In the genomic region with DNA sequence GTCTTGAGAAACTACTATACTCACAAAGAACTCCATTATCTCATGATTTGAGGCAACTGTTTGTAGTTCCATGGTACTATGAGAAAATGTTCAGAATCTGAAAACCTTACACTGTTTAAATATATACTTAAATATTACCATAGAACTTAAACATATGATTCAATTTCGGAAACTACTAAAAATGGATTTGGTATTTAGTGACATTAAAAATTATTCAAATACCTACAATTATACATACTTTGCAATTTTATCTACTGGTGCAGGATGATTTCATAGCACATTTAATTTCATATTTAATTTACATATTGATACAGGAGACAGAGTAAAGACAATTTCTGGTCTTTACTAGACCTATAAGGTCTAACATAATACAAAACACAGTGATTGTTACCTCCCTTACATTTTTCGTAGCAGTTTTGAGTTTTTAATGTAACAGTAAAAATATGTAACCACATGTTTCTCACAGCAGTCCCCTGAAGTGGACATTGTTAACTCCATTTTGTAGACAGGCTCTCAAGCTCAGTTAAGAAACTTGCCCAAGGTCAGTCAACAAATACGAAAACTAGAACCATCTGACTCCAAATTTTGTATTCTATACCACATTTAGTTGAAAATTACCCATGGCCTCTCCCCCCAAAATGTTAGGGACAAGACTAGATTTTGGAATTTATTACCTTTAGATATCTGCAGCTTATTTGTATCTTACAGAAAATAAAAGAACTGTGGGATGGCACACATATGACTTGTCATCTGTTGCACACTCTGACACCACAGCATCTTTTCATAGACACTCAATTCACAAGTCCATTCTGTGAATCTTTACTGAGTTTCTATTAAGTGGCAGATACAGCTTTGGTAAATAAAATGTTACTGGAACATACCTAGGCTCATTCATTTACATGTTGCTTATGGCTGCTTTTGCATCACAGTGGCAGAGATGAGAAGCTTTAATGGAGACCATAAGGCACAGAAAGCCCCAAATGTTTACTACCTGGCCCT, we compare ENCODE assay signal across 20 cellular contexts. TPM values are rescaled to one million over a fixed set of nuclear protein-coding genes. Genes with fewer than 3 reads are reported as not detected.
DNase-seq lines count a peak whose midpoint lies in the region; ATAC-seq and TF ChIP-seq lines count a peak whose summit lies in the region.
"Had no signal": no experiment of that assay in that cellular context is flagged by ENCODE, and none has a peak within 500 bp of the region (broad histone marks: within the 10 kb centered on the region; RNA-seq: fewer than 3 reads in every experiment).

No MANE protein-coding gene starts in this region.

- no peak for TF ChIP-seq CTCF in WTC11 (IDR thresholded peaks at IDR 0.05)

- no peaks in the 10 kb centered on the region for H3K27me3 Mint-ChIP-seq in activated CD4-positive, alpha-beta T cell treated with anti-CD3 and anti-CD28 coated beads for 36 hours
- no peaks in the 10 kb centered on the region for H3K27me3 Mint-ChIP-seq in CD8-positive, alpha-beta memory T cell
- H3K27me3 Mint-ChIP-seq in WTC11 (ENCODE audit: low read depth) (no peaks in the 10 kb centered on the region), memory B cell (no peaks in the 10 kb centered on the region)

- H3K36me3 Mint-ChIP-seq in activated CD4-positive, alpha-beta T cell treated with anti-CD3 and anti-CD28 coated beads for 36 hours (ENCODE audit: low read depth) = peaks cover 12% of the 10 kb centered on the region
- peaks cover 4 to 25% (median 7%) of the 10 kb centered on the region in 3 donors for H3K36me3 Mint-ChIP-seq in CD8-positive, alpha-beta memory T cell
- H3K36me3 Mint-ChIP-seq in WTC11 (no peaks in the 10 kb centered on the region), memory B cell (peaks cover 5% of the 10 kb centered on the region)

- no peaks in the 10 kb centered on the region for H3K36me3 ChIP-seq in CD8-positive, alpha-beta memory T cell (ENCODE audit: insufficient read depth, low read length)

- H3K9me3 Mint-ChIP-seq in activated CD4-positive, alpha-beta T cell treated with anti-CD3 and anti-CD28 coated beads for 36 hours (ENCODE audit: low read depth) = no peaks in the 10 kb centered on the region
- no peaks in the 10 kb centered on the region for H3K9me3 Mint-ChIP-seq in CD8-positive, alpha-beta memory T cell
- H3K9me3 Mint-ChIP-seq in WTC11 (no peaks in the 10 kb centered on the region), memory B cell (no peaks in the 10 kb centered on the region)
- H3K9me3 Mint-ChIP-seq: CD8-positive, alpha-beta T cell; HFFc6 had no signal

- CTCF ChIA-PET in activated CD4-positive, alpha-beta T cell treated with anti-CD3 and anti-CD28 coated beads for 36 hours (lab: Charles Lee) = interaction anchor here (0.5 to 1.7 kb wide), 4 partner anchors 11 to 772 kb away, joined by 3 to 6 read pairs (median 5); no protein-coding TSS in a partner anchor
- CTCF ChIA-PET in CD8-positive, alpha-beta memory T cell (lab: Charles Lee) = no interaction called here
- CTCF ChIA-PET in WTC11 (lab: Charles Lee) = no interaction called here

- intact Hi-C loops in activated CD4-positive, alpha-beta T cell treated with anti-CD3 and anti-CD28 coated beads for 36 hours (cut with DNase I, micrococcal nuclease) = no loop called here

- H3K9me3 ChIP-seq in CD8-positive, alpha-beta memory T cell (ENCODE audit: low read length) = no peaks in the 10 kb centered on the region

- no peak overlapping the region for H3K4me3 ChIP-seq in CD8-positive, alpha-beta memory T cell (ENCODE audit: low read length)
- H3K4me3 ChIP-seq: PC-9 had no signal

- ATAC-seq in activated CD4-positive, alpha-beta T cell treated with anti-CD3 and anti-CD28 coated beads for 36 hours = peak; percentile 39
- no peak for ATAC-seq in WTC11
- no peak for ATAC-seq in memory B cell (ENCODE audit: low read depth)
- ATAC-seq in HG03139 (IDR thresholded peaks at IDR 0.05; ENCODE audit: unreplicated experiment) = no peak
- no peak for ATAC-seq in GM19467 (IDR thresholded peaks at IDR 0.05; ENCODE audit: unreplicated experiment)
- ATAC-seq: CD8-positive, alpha-beta T cell had no signal

- DNase-seq in activated CD4-positive, alpha-beta T cell treated with anti-CD3 and anti-CD28 coated beads for 36 hours = no peak
- no peak for DNase-seq in activated CD4-positive, alpha-beta T cell treated with anti-CD3 and anti-CD28 coated beads for 4 hours
- no peak for DNase-seq in CD8-positive, alpha-beta memory T cell
- DNase-seq in WTC11 (ENCODE audit: low spot score) (no peak), memory B cell (ENCODE audit: low spot score in 2 of 2) (no peak), NCI-H510A (lab: John Stamatoyannopoulos, UW) (no peak)
- DNase-seq: CD8-positive, alpha-beta T cell; DMS53; EL; HFFc6; Karpas-422; NCI-H1417 treated with DMSO at 0.1 percent for 48 hours; NCI-H1930; NCI-H345; NCI-H526; PC-9 had no signal

- POLR2A ChIA-PET in activated CD4-positive, alpha-beta T cell treated with anti-CD3 and anti-CD28 coated beads for 36 hours (lab: Charles Lee) = interaction anchor here (0.7 kb wide), 1 partner anchor 133 kb away, joined by 3 read pairs; no protein-coding TSS in a partner anchor
- POLR2A ChIA-PET in CD8-positive, alpha-beta memory T cell (lab: Charles Lee) = no interaction called here
- POLR2A ChIA-PET in WTC11 (lab: Charles Lee) = no interaction called here

- no peaks in the 10 kb centered on the region for H3K27me3 ChIP-seq in CD8-positive, alpha-beta memory T cell (ENCODE audit: insufficient read depth, low read length, poor library complexity, severe bottlenecking)

- H3K27ac ChIP-seq in CD8-positive, alpha-beta memory T cell (ENCODE audit: low read depth, low read length) = peak overlapping the region; percentile 28
- H3K27ac ChIP-seq: 22Rv1, HL-60, PC-9 had no signal

- H3K4me1 Mint-ChIP-seq in activated CD4-positive, alpha-beta T cell treated with anti-CD3 and anti-CD28 coated beads for 36 hours = peaks cover 56% of the 10 kb centered on the region
- peaks cover 60 to 79% (median 79%) of the 10 kb centered on the region in 3 donors for H3K4me1 Mint-ChIP-seq in CD8-positive, alpha-beta memory T cell
- peaks cover 43% of the 10 kb centered on the region for H3K4me1 Mint-ChIP-seq in WTC11
- H3K4me1 Mint-ChIP-seq in memory B cell = peaks cover 43% of the 10 kb centered on the region

- peaks cover 52% of the 10 kb centered on the region for H3K4me1 ChIP-seq in CD8-positive, alpha-beta memory T cell (ENCODE audit: insufficient read depth, low read length)

- H3K27ac Mint-ChIP-seq in activated CD4-positive, alpha-beta T cell treated with anti-CD3 and anti-CD28 coated beads for 36 hours = no peak overlapping the region
- H3K27ac Mint-ChIP-seq in CD8-positive, alpha-beta memory T cell = peak overlapping the region in 4 of 8 donors; percentile 31 to 61 (median 34)
- H3K27ac Mint-ChIP-seq in WTC11 (peak overlapping the region; percentile 71; the same call in 1 of the 2 replicates), memory B cell (peak overlapping the region; percentile 70)
- H3K27ac Mint-ChIP-seq: CD8-positive, alpha-beta T cell; HFFc6 had no signal

- H3K4me3 Mint-ChIP-seq in activated CD4-positive, alpha-beta T cell treated with anti-CD3 and anti-CD28 coated beads for 36 hours = no peak overlapping the region
- H3K4me3 Mint-ChIP-seq in CD8-positive, alpha-beta memory T cell = peak overlapping the region in 1 of 7 donors; percentile 27
- H3K4me3 Mint-ChIP-seq in WTC11 = no peak overlapping the region
- no peak overlapping the region for H3K4me3 Mint-ChIP-seq in memory B cell
- H3K4me3 Mint-ChIP-seq: CD8-positive, alpha-beta T cell; HFFc6 had no signal

TF ChIP-seq in WTC11, 78 proteins besides CTCF, POLR2A, EP300 and RAD21:
- TF ChIP-seq TEAD1 (CRISPR knock-in tag; IDR thresholded peaks at IDR 0.05) (no peak), NFATC4 (CRISPR knock-in tag; IDR thresholded peaks at IDR 0.05) (no peak), ZNF416 (CRISPR knock-in tag; IDR thresholded peaks at IDR 0.05) (no peak), GABPB1 (CRISPR knock-in tag; IDR thresholded peaks at IDR 0.05) (no peak), GTF2I (CRISPR knock-in tag; conservative IDR thresholded peaks at IDR 0.05) (no peak), FOXK1 (CRISPR knock-in tag; IDR thresholded peaks at IDR 0.05) (no peak)
- TF ChIP-seq, protein P1, sequence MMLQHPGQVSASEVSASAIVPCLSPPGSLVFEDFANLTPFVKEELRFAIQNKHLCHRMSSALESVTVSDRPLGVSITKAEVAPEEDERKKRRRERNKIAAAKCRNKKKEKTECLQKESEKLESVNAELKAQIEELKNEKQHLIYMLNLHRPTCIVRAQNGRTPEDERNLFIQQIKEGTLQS (CRISPR knock-in tag; conservative IDR thresholded peaks at IDR 0.05) = no peak
- TF ChIP-seq, protein P2, sequence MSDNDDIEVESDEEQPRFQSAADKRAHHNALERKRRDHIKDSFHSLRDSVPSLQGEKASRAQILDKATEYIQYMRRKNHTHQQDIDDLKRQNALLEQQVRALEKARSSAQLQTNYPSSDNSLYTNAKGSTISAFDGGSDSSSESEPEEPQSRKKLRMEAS (CRISPR knock-in tag; IDR thresholded peaks at IDR 0.05) = no peak
- TF ChIP-seq, protein P3, sequence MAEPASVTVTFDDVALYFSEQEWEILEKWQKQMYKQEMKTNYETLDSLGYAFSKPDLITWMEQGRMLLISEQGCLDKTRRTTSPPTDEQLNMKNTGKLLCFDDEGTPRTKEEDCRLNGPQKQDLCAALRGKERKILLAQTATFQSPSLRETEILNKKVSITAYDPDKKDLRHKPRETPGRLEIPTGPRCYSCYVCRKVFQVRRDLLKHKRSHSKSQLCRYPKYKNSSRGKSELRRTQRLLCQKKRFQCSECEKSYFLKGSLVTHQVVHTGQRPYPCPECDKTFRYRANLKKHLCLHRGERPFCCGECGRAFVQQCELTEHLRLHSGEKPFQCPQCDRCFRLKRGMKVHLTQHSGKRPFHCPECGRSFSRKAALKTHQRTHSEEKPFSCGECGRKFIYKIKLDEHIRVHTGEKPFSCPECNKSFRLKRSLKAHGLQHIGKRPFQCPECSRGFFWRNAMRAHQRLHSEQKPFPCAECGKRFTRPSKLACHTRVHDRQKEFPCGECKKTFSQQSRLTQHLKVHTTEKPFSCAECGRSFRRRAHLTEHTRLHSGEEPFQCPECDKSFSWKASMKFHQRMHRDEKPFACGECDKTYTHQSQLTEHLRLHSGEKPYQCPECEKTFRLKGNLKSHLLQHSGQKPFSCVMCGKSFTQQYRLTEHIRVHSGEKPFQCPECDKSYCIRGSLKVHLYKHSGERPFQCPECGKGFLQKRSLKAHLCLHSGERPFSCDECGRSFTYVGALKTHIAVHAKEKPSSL (CRISPR knock-in tag; conservative IDR thresholded peaks at IDR 0.05) = no peak

RNA-seq across cellular contexts. Expression of a gene that starts 36.8 kb away (rescaled TPM):
- 100 to 1,000 TPM; 123 to 136 TPM for total RNA-seq in activated CD4-positive, alpha-beta T cell treated with anti-CD3 and anti-CD28 coated beads for 36 hours
- 100 to 1,000 TPM; 143 to 147 TPM for total RNA-seq in CD8-positive, alpha-beta memory T cell
- polyA plus RNA-seq in CD8-positive, alpha-beta memory T cell = 101 TPM
- total RNA-seq in WTC11 (2021) = 91.1 to 92.8 TPM (median 92.5 TPM) in 3 replicates
